In genomic region chr3:178306427-178307115, GRCh38 we compare ENCODE assay signal across 24 cellular contexts.
"Had no signal": no experiment of that assay in that cellular context is flagged by ENCODE, and none has a peak within 500 bp of the region (broad histone marks: within the 10 kb centered on the region; RNA-seq: fewer than 3 reads in every experiment).

No MANE protein-coding gene starts in this region.

- H3K9me3 ChIP-seq: ovary, stomach, testis, thyroid gland, transverse colon, upper lobe of left lung, vagina had no signal

- H3K4me1 ChIP-seq: left ventricle myocardium inferior, stomach, testis, thyroid gland, transverse colon, upper lobe of left lung had no signal

- H3K36me3 ChIP-seq: left ventricle myocardium inferior, ovary, stomach, thyroid gland, transverse colon, upper lobe of left lung, vagina had no signal

- H3K27me3 ChIP-seq: ovary, stomach, testis, thyroid gland, transverse colon, upper lobe of left lung, vagina had no signal

- H3K4me3 ChIP-seq: left ventricle myocardium inferior, lung, ovary, skin epidermis, stomach, testis, thyroid gland, transverse colon, upper lobe of left lung, vagina had no signal

- H3K27ac ChIP-seq: left ventricle myocardium inferior, ovary, skin epidermis, stomach, testis, thyroid gland, transverse colon, upper lobe of left lung, vagina had no signal

- DNase-seq: immature natural killer cell; kidney; left ventricle myocardium inferior; mesendoderm; naive thymus-derived CD4-positive, alpha-beta T cell; ovary; retina; right cardiac atrium; stimulated activated CD4-positive, alpha-beta T cell treated with anti-CD3 and anti-CD28 coated beads, Interleukin-12 subunit alpha, Interleukin-12 subunit beta, amount 100 ng/mL, for 4 hours; stimulated activated CD4-positive, alpha-beta T cell treated with anti-CD3 and anti-CD28 coated beads, Interleukin-15, amount 100 ng/mL, for 24 hours; stimulated activated CD4-positive, alpha-beta T cell treated with anti-CD3 and anti-CD28 coated beads, Interleukin-2, amount 100 ng/mL, for 24 hours; stimulated activated CD4-positive, alpha-beta T cell treated with anti-CD3 and anti-CD28 coated beads, Interleukin-4, amount 100 ng/mL, for 1 hour; stimulated activated naive B cell treated with anti-CD40 and anti-IgM and Interleukin-4, amounts not matched to agents 10 μg/mL and 1 μg/mL and 100 μg/mL, for 72 hours; stimulated activated naive CD8-positive, alpha-beta T cell treated with anti-CD3 and anti-CD28 coated beads, Interleukin-15, Interleukin-2, amounts not matched to agents 100 U/mL and 50 U/mL, for 24 hours; stomach; testis; thyroid gland; transverse colon had no signal

- ATAC-seq: naive thymus-derived CD4-positive, alpha-beta T cell; natural killer cell treated with Interleukin-12 subunit alpha and Interleukin-12 subunit beta and Interleukin-15 and Interleukin-18, amount 100 ng/mL, for 72 hours; right cardiac atrium; sciatic nerve; stimulated activated naive B cell treated with anti-CD40 and anti-IgM and Interleukin-4, amounts not matched to agents 10 μg/mL and 1 μg/mL and 100 μg/mL, for 72 hours; stimulated activated naive CD8-positive, alpha-beta T cell treated with anti-CD3 and anti-CD28 coated beads, Interleukin-15, Interleukin-2, amounts not matched to agents 100 U/mL and 50 U/mL, for 24 hours had no signal
